ENCODE assay signal across 20 cellular contexts in the genomic region with DNA sequence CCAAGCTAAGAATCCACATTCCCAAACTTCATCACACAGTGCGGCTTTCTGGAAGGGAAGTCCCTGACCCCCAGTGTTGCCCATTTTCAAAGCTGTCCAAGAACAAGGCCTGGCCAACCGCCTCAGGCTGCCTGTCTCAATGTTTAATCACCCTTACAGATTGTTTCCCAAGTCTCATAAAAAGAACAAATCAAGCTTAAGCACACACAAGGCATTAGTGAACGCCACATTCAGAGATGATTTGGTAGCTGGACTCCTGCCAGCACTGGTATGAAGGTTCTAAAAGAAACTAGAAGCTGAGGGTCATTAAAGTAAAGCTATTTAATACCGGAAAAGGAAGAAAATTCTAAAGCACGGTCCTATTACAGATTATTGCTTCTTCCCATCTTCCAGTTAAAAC. TPM values are rescaled to one million over a fixed set of nuclear protein-coding genes. Genes with fewer than 3 reads are reported as not detected.
DNase-seq lines count a peak whose midpoint lies in the region; ATAC-seq and TF ChIP-seq lines count a peak whose summit lies in the region.
"Had no signal": no experiment of that assay in that cellular context is flagged by ENCODE, and none has a peak within 500 bp of the region (broad histone marks: within the 10 kb centered on the region; RNA-seq: fewer than 3 reads in every experiment).

No MANE protein-coding gene starts in this region.

- H3K4me3 ChIP-seq in MG63 (no peak overlapping the region), choroid plexus epithelial cell (ENCODE audit: low read depth, low read length) (no peak overlapping the region), prostate gland (no peak overlapping the region)
- H3K4me3 ChIP-seq: coronary artery, spleen had no signal

- H3K36me3 ChIP-seq in MG63 (no peaks in the 10 kb centered on the region), prostate gland (no peaks in the 10 kb centered on the region)
- H3K36me3 ChIP-seq: spleen had no signal

- intact Hi-C loops in prostate gland (cut with DNase I) = no loop called here

- WGBS in prostate gland = 18% methylated on average over 5 of the region's 5 CpGs

- H3K9me3 ChIP-seq in MG63 = no peaks in the 10 kb centered on the region
- no peaks in the 10 kb centered on the region for H3K9me3 ChIP-seq in prostate gland
- H3K9me3 ChIP-seq: SK-N-SH, spleen had no signal

- no peaks in the 10 kb centered on the region for H3K4me1 ChIP-seq in prostate gland (replicated peaks)
- H3K4me1 ChIP-seq: spleen had no signal

- TF ChIP-seq POLR2A in prostate gland (IDR thresholded peaks at IDR 0.05) = no peak

- ATAC-seq in HG03025 (IDR thresholded peaks at IDR 0.05; ENCODE audit: low FRiP score, unreplicated experiment) (no peak), GM21447 (IDR thresholded peaks at IDR 0.05; ENCODE audit: unreplicated experiment) (no peak), GM19395 (IDR thresholded peaks at IDR 0.05; ENCODE audit: unreplicated experiment) (no peak)
- ATAC-seq: activated CD8-positive, alpha-beta T cell treated with anti-CD3 and anti-CD28 coated beads for 36 hours; activated T-helper 17 cell treated with anti-CD3 and anti-CD28 coated beads, Interleukin-2, amount 50 U/mL, for 72 hours; esophagus mucosa; left colon; stimulated activated naive CD8-positive, alpha-beta T cell treated with anti-CD3 and anti-CD28 coated beads, Interleukin-15, Interleukin-2, amounts not matched to agents 100 U/mL and 50 U/mL, for 24 hours had no signal

- DNase-seq in Daoy (ENCODE audit: low read depth) (peak; percentile 32), MG63 (peak; percentile 39), choroid plexus epithelial cell (ENCODE audit: low read depth) (peak; percentile 11), prostate gland (ENCODE audit: low spot score) (peak; percentile 72), NCI-H69 (lab: John Stamatoyannopoulos, UW) (no peak)
- DNase-seq: activated CD8-positive, alpha-beta T cell treated with anti-CD3 and anti-CD28 coated beads for 36 hours; Calu3; KG1; left colon; NCI-H1417 treated with DMSO at 0.1 percent for 48 hours; NCI-H345; SK-N-SH; spleen; stimulated activated naive CD8-positive, alpha-beta T cell treated with anti-CD3 and anti-CD28 coated beads, Interleukin-15, Interleukin-2, amounts not matched to agents 100 U/mL and 50 U/mL, for 24 hours had no signal

- H3K27me3 ChIP-seq in MG63 (no peaks in the 10 kb centered on the region), prostate gland (replicated peaks; ENCODE audit: insufficient read depth) (no peaks in the 10 kb centered on the region)
- H3K27me3 ChIP-seq: spleen had no signal

- TF ChIP-seq CTCF in choroid plexus epithelial cell (conservative IDR thresholded peaks at IDR 0.05; ENCODE audit: low read depth, low read length) (no peak), prostate gland (IDR thresholded peaks at IDR 0.05) (no peak)

- no peak overlapping the region for H3K27ac ChIP-seq in prostate gland
- H3K27ac ChIP-seq: coronary artery, spleen had no signal

RNA-seq across cellular contexts. Expression of a gene that starts 35.6 kb away (rescaled TPM):
- 1.4 TPM in 1 of 2 replicates, not detected in the other for total RNA-seq in Daoy (2014; rRNA removed; shearing (Covaris generic))
- not detected in 2 replicates for total RNA-seq in MG63 (2014; rRNA removed; shearing (Covaris generic); ENCODE audit: low replicate concordance)
- under 1 TPM in 1 of 2 donors, not detected in 1; 0.45 TPM for total RNA-seq in prostate gland
- total RNA-seq: activated CD8-positive, alpha-beta T cell treated with anti-CD3 and anti-CD28 coated beads for 36 hours; Calu3; spleen had no signal
